ENCODE assay signal across 19 cellular contexts in genomic region chr13:50684366-50684765, GRCh38.
DNase-seq lines count a peak whose midpoint lies in the region; ATAC-seq and TF ChIP-seq lines count a peak whose summit lies in the region.
"Had no signal": no experiment of that assay in that cellular context is flagged by ENCODE, and none has a peak within 500 bp of the region (broad histone marks: within the 10 kb centered on the region; RNA-seq: fewer than 3 reads in every experiment).

No MANE protein-coding gene starts in this region.

- CTCF ChIA-PET in Calu3 (lab: Charles Lee): no interaction called here

- DNase-seq in KBM-7 (peak; percentile 82), UCSD-AML1 (lab: John Stamatoyannopoulos, UW; ENCODE audit: unreplicated experiment) (peak; percentile 78), immature natural killer cell (peak; percentile 18 to 28 (median 19)), spleen (no peak), NCI-H2227 treated with DMSO at 0.1 percent for 48 hours (lab: John Stamatoyannopoulos, UW) (no peak), Calu3 (no peak), OCI-M1 (lab: John Stamatoyannopoulos, UW) (no peak)
- DNase-seq: activated CD4-positive, alpha-beta T cell treated with anti-CD3 and anti-CD28 coated beads for 4 hours; activated T-cell treated with anti-CD3 and anti-CD28 coated beads, Interleukin-2, amount 50 U/mL, for 4 hours; colonic mucosa; DMS79; esophagus squamous epithelium; mesenchymal stem cell; NCI-H345; occipital lobe; stimulated activated CD4-positive, alpha-beta T cell treated with anti-CD3 and anti-CD28 coated beads, Interleukin-15, amount 100 ng/mL, for 24 hours; T-cell; thyroid gland had no signal

- H3K4me3 Mint-ChIP-seq in immature natural killer cell (no peak overlapping the region), Calu3 (ENCODE audit: low read depth, unreplicated experiment) (no peak overlapping the region)
- H3K4me3 Mint-ChIP-seq: activated T-cell treated with anti-CD3 and anti-CD28 coated beads, Interleukin-2, amount 50 U/mL, for 4 hours; T-cell had no signal

- H3K36me3 ChIP-seq in spleen: no peaks in the 10 kb centered on the region
- H3K36me3 ChIP-seq: colonic mucosa, esophagus squamous epithelium, thyroid gland had no signal

- no peak overlapping the region for H3K27ac Mint-ChIP-seq in immature natural killer cell
- H3K27ac Mint-ChIP-seq in Calu3 (ENCODE audit: unreplicated experiment): no peak overlapping the region

- no peaks in the 10 kb centered on the region for H3K9me3 Mint-ChIP-seq in immature natural killer cell
- H3K9me3 Mint-ChIP-seq in Calu3 (ENCODE audit: low read depth, unreplicated experiment): no peaks in the 10 kb centered on the region
- H3K9me3 Mint-ChIP-seq: activated T-cell treated with anti-CD3 and anti-CD28 coated beads, Interleukin-2, amount 50 U/mL, for 4 hours; T-cell had no signal

- H3K27ac ChIP-seq in spleen: peak overlapping the region in 5 of 8 donors; percentile 7 to 56 (median 36)
- H3K27ac ChIP-seq: colonic mucosa, thyroid gland had no signal

- H3K27me3 ChIP-seq in spleen (replicated peaks in 1 of 7): no peaks in the 10 kb centered on the region
- H3K27me3 ChIP-seq: colonic mucosa, esophagus squamous epithelium, thyroid gland had no signal

- no peak overlapping the region for H3K4me3 ChIP-seq in spleen
- H3K4me3 ChIP-seq: colonic mucosa, esophagus squamous epithelium, thyroid gland had no signal

- in situ Hi-C loops in KBM-7 (cut with MboI; ENCODE audit: low pct_unique_long_range_greater_than_20kb, low sequenced_read_pairs): no loop called here

- H3K36me3 Mint-ChIP-seq in immature natural killer cell: no peaks in the 10 kb centered on the region
- H3K36me3 Mint-ChIP-seq in Calu3 (ENCODE audit: insufficient read depth, unreplicated experiment): peaks cover 5% of the 10 kb centered on the region
- H3K36me3 Mint-ChIP-seq: T-cell had no signal

- peaks cover 15 to 33% (median 23%) of the 10 kb centered on the region in 6 donors for H3K4me1 ChIP-seq in spleen
- H3K4me1 ChIP-seq: colonic mucosa had no signal

- WGBS in spleen, 5 donors: 23 to 48% (median 29%) methylated on average over 2 to 3 of the region's 3 CpGs

- TF ChIP-seq POLR2A in spleen (IDR thresholded peaks at IDR 0.05): no peak

- H3K9me3 ChIP-seq in spleen: no peaks in the 10 kb centered on the region
- H3K9me3 ChIP-seq: colonic mucosa, esophagus squamous epithelium, thyroid gland had no signal

- TF ChIP-seq CTCF in spleen (IDR thresholded peaks at IDR 0.05 in 8 of 11, conservative IDR thresholded peaks at IDR 0.05 in 3 of 11) (no peak), Calu3 (IDR thresholded peaks at IDR 0.05; ENCODE audit: unreplicated experiment) (no peak)

- peaks cover 29 to 53% (median 36%) of the 10 kb centered on the region in 3 donors for H3K27me3 Mint-ChIP-seq in immature natural killer cell (ENCODE audit: low read depth in 3 of 3)
- H3K27me3 Mint-ChIP-seq in Calu3 (ENCODE audit: unreplicated experiment): no peaks in the 10 kb centered on the region

- intact Hi-C loops in spleen (cut with DNase I; ENCODE audit: low total_unique reads) (no loop called here), Calu3 (cut with micrococcal nuclease; ENCODE audit: unreplicated experiment) (no loop called here)

- BruUV-seq in Calu3 (replicated peaks; lab: Mats Ljungman, UMichigan): no TSS peak

- peaks cover 24 to 41% of the 10 kb centered on the region in 2 donors for H3K4me1 Mint-ChIP-seq in immature natural killer cell
- H3K4me1 Mint-ChIP-seq in Calu3 (ENCODE audit: low read depth, unreplicated experiment): no peaks in the 10 kb centered on the region

- ATAC-seq in GM19397 (IDR thresholded peaks at IDR 0.05; ENCODE audit: unreplicated experiment): no peak
- ATAC-seq: activated T-cell treated with anti-CD3 and anti-CD28 coated beads, Interleukin-2, amount 50 U/mL, for 4 hours; T-cell had no signal

Comparison
In these comparisons a context has a peak if more than half of its experiments do, and no peak if none do; other contexts are left out.
1. DNase-seq: peak in KBM-7 (single experiment), UCSD-AML1 (single experiment) and immature natural killer cell (3 of 3); none in spleen (single experiment), NCI-H2227 treated with DMSO at 0.1 percent for 48 hours (single experiment), Calu3 (single experiment) and OCI-M1 (single experiment).